In the genomic region with DNA sequence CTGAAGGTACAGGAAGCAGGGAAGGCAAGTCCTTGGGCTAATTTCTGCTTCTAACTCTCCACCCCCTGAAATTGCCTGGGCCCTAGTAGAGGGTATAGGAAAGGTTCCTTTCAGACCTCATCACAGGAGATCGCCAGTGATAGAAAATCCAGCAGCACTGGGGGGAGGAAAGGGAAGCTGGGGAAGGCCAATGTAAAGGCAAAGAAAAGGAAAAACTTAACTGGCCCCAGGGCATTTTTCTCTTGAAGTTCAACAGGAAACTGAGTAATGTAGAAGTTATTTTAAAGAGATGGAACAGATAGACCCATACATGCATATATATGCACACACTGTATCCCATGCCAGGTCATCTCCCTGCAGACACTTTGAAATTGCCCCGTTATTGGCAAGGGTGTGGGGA, we compare ENCODE assay signal across 18 cellular contexts.
DNase-seq lines count a peak whose midpoint lies in the region; ATAC-seq, FAIRE-seq and TF ChIP-seq lines count a peak whose summit lies in the region.
"Had no signal": no experiment of that assay in that cellular context is flagged by ENCODE, and none has a peak within 500 bp of the region (broad histone marks: within the 10 kb centered on the region; RNA-seq: fewer than 3 reads in every experiment).

No MANE protein-coding gene starts in this region.

- H3K27ac ChIP-seq in coronary artery: no peak overlapping the region
- H3K27ac ChIP-seq: dorsolateral prefrontal cortex, tibial artery had no signal

- DNase-seq in 8988T (peak; percentile 24), HTR-8/SVneo (ENCODE audit: insufficient read length, low spot score) (peak; percentile 49), T1000 (lab: John Stamatoyannopoulos, UW) (peak; percentile 47), foreskin fibroblast (peak; percentile 65 to 80), HEK293T (ENCODE audit: extremely low spot score) (no peak), coronary artery (ENCODE audit: low spot score) (no peak), T-helper 2 cell (no peak)
- DNase-seq: ACHN; activated B cell treated with CpG ODN at 0.5 μM for 24 hours; activated T-cell treated with anti-CD3 and anti-CD28 coated beads for 4 hours; dorsolateral prefrontal cortex; NCI-H1694 treated with DMSO at 0.1 percent for 48 hours; stimulated activated CD8-positive, alpha-beta memory T cell treated with anti-CD3 and anti-CD28 coated beads, Interleukin-4, amount 100 ng/mL, for 48 hours; tibial artery had no signal

- H3K4me3 ChIP-seq in foreskin fibroblast (ENCODE audit: low read depth in 1 of 2, low read length in 2 of 2) (no peak overlapping the region), coronary artery (no peak overlapping the region)
- H3K4me3 ChIP-seq: dorsolateral prefrontal cortex, K562, tibial artery had no signal

- CTCF ChIA-PET in HEK293T (lab: Yijun Ruan, JAX): interaction anchor here (1.4 kb wide), 1 partner anchor 25 kb away, joined by 7 read pairs; no protein-coding TSS in a partner anchor

- peak; percentile 23 for FAIRE-seq in HTR-8/SVneo (lab: Jason Lieb, UNC)
- FAIRE-seq: D721Med, islet of Langerhans, K562 had no signal

- TF ChIP-seq CTCF in foreskin fibroblast (IDR thresholded peaks at IDR 0.05; ENCODE audit: low read depth, low read length) (no peak), coronary artery (IDR thresholded peaks at IDR 0.05) (no peak)

- POLR2A ChIA-PET in HEK293T (lab: Yijun Ruan, JAX): no interaction called here

- ATAC-seq in GM19023 (IDR thresholded peaks at IDR 0.05; ENCODE audit: unreplicated experiment): no peak
- ATAC-seq: K562 had no signal

TF ChIP-seq in HEK293T, 16 proteins besides CTCF, POLR2A, EP300 and RAD21:
- TF ChIP-seq CTBP1 (IDR thresholded peaks at IDR 0.05; ENCODE audit: borderline replicate concordance) (no peak), SUZ12 (IDR thresholded peaks at IDR 0.05) (no peak), LEF1 (IDR thresholded peaks at IDR 0.05; ENCODE audit: borderline replicate concordance) (no peak), BHLHE40 (IDR thresholded peaks at IDR 0.05; ENCODE audit: borderline replicate concordance) (no peak), ZNF384 (IDR thresholded peaks at IDR 0.05) (no peak), TARDBP (IDR thresholded peaks at IDR 0.05) (no peak), FOXA1 (IDR thresholded peaks at IDR 0.05) (no peak), ELF4 (IDR thresholded peaks at IDR 0.05) (no peak), L3MBTL2 (conservative IDR thresholded peaks at IDR 0.05) (no peak), FOXK2 (IDR thresholded peaks at IDR 0.05) (no peak), NFRKB (IDR thresholded peaks at IDR 0.05) (no peak), HDGF (IDR thresholded peaks at IDR 0.05; ENCODE audit: borderline replicate concordance) (no peak), FOXM1 (IDR thresholded peaks at IDR 0.05; ENCODE audit: borderline replicate concordance) (no peak), ARNT (IDR thresholded peaks at IDR 0.05) (no peak), SP1 (IDR thresholded peaks at IDR 0.05) (no peak)
- TF ChIP-seq, protein P1, sequence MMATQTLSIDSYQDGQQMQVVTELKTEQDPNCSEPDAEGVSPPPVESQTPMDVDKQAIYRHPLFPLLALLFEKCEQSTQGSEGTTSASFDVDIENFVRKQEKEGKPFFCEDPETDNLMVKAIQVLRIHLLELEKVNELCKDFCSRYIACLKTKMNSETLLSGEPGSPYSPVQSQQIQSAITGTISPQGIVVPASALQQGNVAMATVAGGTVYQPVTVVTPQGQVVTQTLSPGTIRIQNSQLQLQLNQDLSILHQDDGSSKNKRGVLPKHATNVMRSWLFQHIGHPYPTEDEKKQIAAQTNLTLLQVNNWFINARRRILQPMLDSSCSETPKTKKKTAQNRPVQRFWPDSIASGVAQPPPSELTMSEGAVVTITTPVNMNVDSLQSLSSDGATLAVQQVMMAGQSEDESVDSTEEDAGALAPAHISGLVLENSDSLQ (IDR thresholded peaks at IDR 0.05): no peak

Comparison
In these comparisons a context has a peak if more than half of its experiments do, and no peak if none do; other contexts are left out.
1. DNase-seq: peak in 8988T (single experiment), HTR-8/SVneo (single experiment), T1000 (single experiment) and foreskin fibroblast (2 of 2); none in HEK293T (single experiment), coronary artery (single experiment) and T-helper 2 cell (0 of 5).